In the genomic region with DNA sequence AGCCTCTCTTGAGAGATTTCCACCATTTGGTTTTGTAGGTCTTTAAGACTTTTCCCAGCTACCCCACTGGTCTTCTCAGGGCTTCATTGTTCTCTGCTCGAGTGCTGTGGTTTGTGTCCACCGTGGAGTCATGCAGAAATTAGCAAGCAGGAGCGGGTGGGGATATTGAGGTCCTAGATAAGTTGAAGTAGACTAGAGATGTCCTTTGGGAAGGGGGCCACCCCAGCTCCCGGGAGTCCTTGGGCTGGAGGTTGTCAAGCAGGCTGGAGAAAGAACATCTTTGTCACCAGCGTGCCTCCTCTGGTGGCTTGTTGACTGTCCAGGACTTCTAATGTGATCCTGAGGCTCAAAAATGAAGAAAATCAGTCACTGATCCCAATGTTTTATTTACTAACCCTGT, we compare ENCODE assay signal across 22 cellular contexts.
"Had no signal": no experiment of that assay in that cellular context is flagged by ENCODE, and none has a peak within 500 bp of the region (broad histone marks: within the 10 kb centered on the region; RNA-seq: fewer than 3 reads in every experiment).

No MANE protein-coding gene starts in this region.

- H3K4me3 Mint-ChIP-seq: activated CD4-positive, alpha-beta memory T cell treated with anti-CD3 and anti-CD28 coated beads for 36 hours; activated naive CD4-positive, alpha-beta T cell treated with anti-CD3 and anti-CD28 coated beads, Interleukin-2, amount 10 ng/mL, durations not matched to agents 7 days and 5 days; activated T-cell treated with anti-CD3 and anti-CD28 coated beads, Interleukin-2, amount 50 U/mL, for 72 hours; memory B cell; naive thymus-derived CD4-positive, alpha-beta T cell had no signal

- ATAC-seq: activated T-cell treated with anti-CD3 and anti-CD28 coated beads, Interleukin-2, amount 50 U/mL, for 72 hours; heart left ventricle; left cardiac atrium; naive thymus-derived CD4-positive, alpha-beta T cell; sciatic nerve; SK-N-SH treated with all-trans-retinoic acid at 6 μM for 48 hours had no signal

- H3K36me3 ChIP-seq: cardiac muscle cell, heart left ventricle, neutrophil, ovary had no signal

- H3K9me3 Mint-ChIP-seq: activated CD4-positive, alpha-beta memory T cell treated with anti-CD3 and anti-CD28 coated beads for 36 hours; activated naive CD4-positive, alpha-beta T cell treated with anti-CD3 and anti-CD28 coated beads, Interleukin-2, amount 10 ng/mL, durations not matched to agents 7 days and 5 days; activated T-cell treated with anti-CD3 and anti-CD28 coated beads, Interleukin-2, amount 50 U/mL, for 72 hours; memory B cell had no signal

- DNase-seq: activated CD4-positive, alpha-beta memory T cell treated with anti-CD3 and anti-CD28 coated beads for 36 hours; activated CD4-positive, alpha-beta T cell treated with anti-CD3 and anti-CD28 coated beads for 48 hours; activated effector memory CD4-positive, alpha-beta T cell treated with Interleukin-2 at 50 U/mL for 16 hours; activated naive CD4-positive, alpha-beta T cell treated with anti-CD3 and anti-CD28 coated beads, Interleukin-2, amount 10 ng/mL, durations not matched to agents 7 days and 5 days; activated T-cell treated with anti-CD3 and anti-CD28 coated beads, Interleukin-2, amount 50 U/mL, for 72 hours; amygdala; erythroblast; islet precursor cell; left cardiac atrium; mucosa of descending colon; naive thymus-derived CD4-positive, alpha-beta T cell; stimulated activated CD4-positive, alpha-beta T cell treated with anti-CD3 and anti-CD28 coated beads, Interleukin-4, amount 100 ng/mL, for 1 hour; stimulated activated naive CD4-positive, alpha-beta T cell treated with Interleukin-2 at 50 U/mL for 16 hours had no signal

- FAIRE-seq: endometrium, frontal cortex had no signal

- H3K4me3 ChIP-seq: cardiac muscle cell, heart left ventricle, mucosa of descending colon, ovary had no signal

- H3K27me3 Mint-ChIP-seq: activated CD4-positive, alpha-beta memory T cell treated with anti-CD3 and anti-CD28 coated beads for 36 hours had no signal

- H3K27ac Mint-ChIP-seq: activated CD4-positive, alpha-beta memory T cell treated with anti-CD3 and anti-CD28 coated beads for 36 hours; activated naive CD4-positive, alpha-beta T cell treated with anti-CD3 and anti-CD28 coated beads, Interleukin-2, amount 10 ng/mL, durations not matched to agents 7 days and 5 days; activated T-cell treated with anti-CD3 and anti-CD28 coated beads, Interleukin-2, amount 50 U/mL, for 72 hours; memory B cell; naive thymus-derived CD4-positive, alpha-beta T cell had no signal

- H3K27ac ChIP-seq: cardiac muscle cell, neutrophil, ovary had no signal

- H3K9me3 ChIP-seq: heart left ventricle, mucosa of descending colon, neutrophil, ovary had no signal

- H3K27me3 ChIP-seq: cardiac muscle cell, heart left ventricle, ovary had no signal

- H3K4me1 Mint-ChIP-seq: activated naive CD4-positive, alpha-beta T cell treated with anti-CD3 and anti-CD28 coated beads, Interleukin-2, amount 10 ng/mL, durations not matched to agents 7 days and 5 days had no signal

- H3K36me3 Mint-ChIP-seq: activated CD4-positive, alpha-beta memory T cell treated with anti-CD3 and anti-CD28 coated beads for 36 hours; activated naive CD4-positive, alpha-beta T cell treated with anti-CD3 and anti-CD28 coated beads, Interleukin-2, amount 10 ng/mL, durations not matched to agents 7 days and 5 days had no signal
